8 cellular contexts compared by ENCODE assay signal in genomic region chrX:13101439-13102139, GRCh38. TPM values are rescaled to one million over a fixed set of nuclear protein-coding genes. Genes with fewer than 3 reads are reported as not detected.
DNase-seq lines count a peak whose midpoint lies in the region; ATAC-seq and TF ChIP-seq lines count a peak whose summit lies in the region.

No MANE protein-coding gene starts in this region.

- H3K27ac ChIP-seq in SK-N-SH (ENCODE audit: low read depth in 2 of 2, low read length in 1 of 2) (peak overlapping the region; percentile 72 to 89), uterus (peak overlapping the region; percentile 56 to 75)

- peak overlapping the region; percentile 31; the same call in 1 of the 2 replicates for H2AFZ ChIP-seq in SK-N-SH (ENCODE audit: low read depth)

- H3K4me3 ChIP-seq in SK-N-SH (ENCODE audit: low read depth in 2 of 2, low read length in 1 of 2) (no peak overlapping the region), cardiac fibroblast (replicated peaks in 1 of 2; ENCODE audit: low read depth in 2 of 2, low read length in 2 of 2) (no peak overlapping the region), uterus (no peak overlapping the region)

- no peaks in the 10 kb centered on the region for H3K36me3 ChIP-seq in SK-N-SH (replicated peaks in 1 of 2; ENCODE audit: control insufficient read depth in 1 of 2, insufficient read depth in 2 of 2, low read length in 1 of 2)
- no peaks in the 10 kb centered on the region for H3K36me3 ChIP-seq in uterus

- intact Hi-C loops in uterus (cut with DNase I; ENCODE audit: low total_unique reads) = loop anchor here (10.0 kb wide), 1 partner anchor 127 kb away; the partner anchor contains the start of gene TMSB4X

- peaks cover 7% of the 10 kb centered on the region for H3F3A ChIP-seq in SK-N-SH (replicated peaks; ENCODE audit: insufficient read depth)

- peak overlapping the region; percentile 62 for H3K4me3 Mint-ChIP-seq in memory B cell

- CTCF ChIA-PET in SK-N-SH (lab: Yijun Ruan, JAX) = no interaction called here

- H3K9me2 ChIP-seq in SK-N-SH = no peaks in the 10 kb centered on the region

- peak overlapping the region; percentile 16; the same call in 1 of the 2 replicates for H3K9ac ChIP-seq in SK-N-SH

- peak; percentile 52 for DNase-seq in DMS53 (lab: John Stamatoyannopoulos, UW)
- DNase-seq in DMS53 treated with DMSO at 0.1 percent for 48 hours (lab: John Stamatoyannopoulos, UW; ENCODE audit: unreplicated experiment) = no peak
- DNase-seq in SK-N-SH = no peak
- DNase-seq in cardiac fibroblast (ENCODE audit: low read depth in 2 of 2) = peak; percentile 91 to 94
- DNase-seq in memory B cell (ENCODE audit: low spot score in 2 of 2) = no peak
- peak; percentile 64 to 82 for DNase-seq in uterus

- TF ChIP-seq EP300 in SK-N-SH (IDR thresholded peaks at IDR 0.05; ENCODE audit: borderline replicate concordance in 1 of 2, low read depth in 1 of 2, low read length in 1 of 2) = no peak

- ATAC-seq in memory B cell (ENCODE audit: low read depth) = peak; percentile 67
- no peak for ATAC-seq in HG02852 (IDR thresholded peaks at IDR 0.05; ENCODE audit: unreplicated experiment)
- no peak for ATAC-seq in HG02610 (IDR thresholded peaks at IDR 0.05; ENCODE audit: unreplicated experiment)

- H3K27me3 ChIP-seq in SK-N-SH (ENCODE audit: insufficient read depth) (no peaks in the 10 kb centered on the region), uterus (no peaks in the 10 kb centered on the region)

- TF ChIP-seq CTCF in SK-N-SH (IDR thresholded peaks at IDR 0.05) = no peak
- no peak for TF ChIP-seq CTCF in cardiac fibroblast (IDR thresholded peaks at IDR 0.05; ENCODE audit: low read depth, low read length)
- no peak for TF ChIP-seq CTCF in uterus (IDR thresholded peaks at IDR 0.05)

- peaks cover 15% of the 10 kb centered on the region for H3K4me1 Mint-ChIP-seq in memory B cell

- H3K79me2 ChIP-seq in SK-N-SH (ENCODE audit: insufficient read depth) = no peaks in the 10 kb centered on the region

- no peaks in the 10 kb centered on the region for H3K9me3 Mint-ChIP-seq in memory B cell

- no peaks in the 10 kb centered on the region for H4K20me1 ChIP-seq in SK-N-SH (ENCODE audit: insufficient read depth)

- H3K27ac Mint-ChIP-seq in memory B cell = peak overlapping the region; percentile 85

- WGBS in SK-N-SH (ENCODE audit: low lambda C conversion rate) = 40% methylated on average over 9 of the region's 9 CpGs

- TF ChIP-seq POLR2A in uterus (IDR thresholded peaks at IDR 0.05) = peak in 1 of 2 donors; percentile 22

- peak overlapping the region; percentile 39; the same call in 1 of the 2 replicates for H3K4me2 ChIP-seq in SK-N-SH

- H3K9me3 ChIP-seq in SK-N-SH = no peaks in the 10 kb centered on the region
- no peaks in the 10 kb centered on the region for H3K9me3 ChIP-seq in uterus

- H3K27me3 Mint-ChIP-seq in memory B cell = no peaks in the 10 kb centered on the region

- no peaks in the 10 kb centered on the region for H3K36me3 Mint-ChIP-seq in memory B cell

- POLR2A ChIA-PET in SK-N-SH (lab: Yijun Ruan, JAX) = no interaction called here

- H3K4me1 ChIP-seq in SK-N-SH (ENCODE audit: control insufficient read depth in 1 of 2, insufficient read depth in 2 of 2, low read depth in 1 of 2, low read length in 1 of 2) (peaks cover 0 to 20% of the 10 kb centered on the region in 2 experiments; a peak in 2 of 4 replicates), uterus (peaks cover 0 to 4% of the 10 kb centered on the region in 2 donors)

- TF ChIP-seq RAD21 in SK-N-SH (IDR thresholded peaks at IDR 0.05; ENCODE audit: low read length) = no peak

TF ChIP-seq in SK-N-SH, 30 proteins besides CTCF, POLR2A, EP300 and RAD21 (continues in another document):
- TF ChIP-seq, protein P1, sequence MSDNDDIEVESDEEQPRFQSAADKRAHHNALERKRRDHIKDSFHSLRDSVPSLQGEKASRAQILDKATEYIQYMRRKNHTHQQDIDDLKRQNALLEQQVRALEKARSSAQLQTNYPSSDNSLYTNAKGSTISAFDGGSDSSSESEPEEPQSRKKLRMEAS (IDR thresholded peaks at IDR 0.05; ENCODE audit: low read depth) = peak; percentile 74; the same call in 1 of the 2 replicates
- TF ChIP-seq USF2 (IDR thresholded peaks at IDR 0.05; ENCODE audit: borderline replicate concordance, low read depth, low read length) (no peak), SIN3A (IDR thresholded peaks at IDR 0.05; ENCODE audit: borderline replicate concordance, low read depth, low read length) (no peak), MXI1 (IDR thresholded peaks at IDR 0.05; ENCODE audit: low read depth, low read length) (no peak), RXRA (IDR thresholded peaks at IDR 0.05; ENCODE audit: borderline replicate concordance, low read depth) (peak; percentile 42; the same call in 1 of the 2 replicates), NFIC (IDR thresholded peaks at IDR 0.05; ENCODE audit: borderline replicate concordance) (no peak), EZH2phosphoT487 (IDR thresholded peaks at IDR 0.05; ENCODE audit: borderline replicate concordance, low read depth) (no peak), TEAD4 (IDR thresholded peaks at IDR 0.05; ENCODE audit: borderline replicate concordance, insufficient read depth) (no peak), RCOR1 (IDR thresholded peaks at IDR 0.05; ENCODE audit: low read length) (no peak), CHD2 (IDR thresholded peaks at IDR 0.05; ENCODE audit: low read length, partially characterized antibody) (no peak), ELF1 (IDR thresholded peaks at IDR 0.05) (no peak), RFX5 (IDR thresholded peaks at IDR 0.05; ENCODE audit: low read length) (no peak), PBX3 (IDR thresholded peaks at IDR 0.05) (peak; percentile 39; the same call in 1 of the 2 replicates), NRF1 (IDR thresholded peaks at IDR 0.05; ENCODE audit: low read depth, low read length) (no peak), ZBTB33 (IDR thresholded peaks at IDR 0.05; ENCODE audit: borderline replicate concordance, low read depth) (peak; percentile 30; the same call in 1 of the 2 replicates), FOXJ3 (CRISPR knock-in tag; IDR thresholded peaks at IDR 0.05) (no peak), GATA2 (CRISPR knock-in tag; IDR thresholded peaks at IDR 0.05) (no peak), JUND (IDR thresholded peaks at IDR 0.05) (peak; percentile 74), POLR2AphosphoS5 (IDR thresholded peaks at IDR 0.05; ENCODE audit: low read depth, low read length) (peak; percentile 33; the same call in 1 of the 2 replicates), GABPA (IDR thresholded peaks at IDR 0.05; ENCODE audit: low read depth) (no peak), TAF1 (IDR thresholded peaks at IDR 0.05; ENCODE audit: borderline replicate concordance, low read depth, low read length) (no peak), MEF2A (IDR thresholded peaks at IDR 0.05; ENCODE audit: borderline replicate concordance, low read depth) (peak; percentile 80; the same call in 1 of the 2 replicates), FOSL2 (IDR thresholded peaks at IDR 0.05; ENCODE audit: borderline replicate concordance, low read depth) (peak; percentile 89)
- TF ChIP-seq, protein P2, sequence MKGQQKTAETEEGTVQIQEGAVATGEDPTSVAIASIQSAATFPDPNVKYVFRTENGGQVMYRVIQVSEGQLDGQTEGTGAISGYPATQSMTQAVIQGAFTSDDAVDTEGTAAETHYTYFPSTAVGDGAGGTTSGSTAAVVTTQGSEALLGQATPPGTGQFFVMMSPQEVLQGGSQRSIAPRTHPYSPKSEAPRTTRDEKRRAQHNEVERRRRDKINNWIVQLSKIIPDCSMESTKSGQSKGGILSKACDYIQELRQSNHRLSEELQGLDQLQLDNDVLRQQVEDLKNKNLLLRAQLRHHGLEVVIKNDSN (IDR thresholded peaks at IDR 0.05; ENCODE audit: borderline replicate concordance, low read depth) = no peak

RNA-seq across cellular contexts. Expression of gene FAM9C, which starts 57.2 kb away (rescaled TPM):
- polyA plus RNA-seq in SK-N-SH (2012; rRNA removed) = 1.9 and 2.6 TPM in 2 replicates
- 2.4 and 2.5 TPM in 2 replicates for polyA plus RNA-seq in SK-N-SH (2012; cell fraction: cytosol; rRNA removed)
- 3.1 and 6.2 TPM in 2 replicates for polyA plus RNA-seq in SK-N-SH (2012; cell fraction: nucleus; rRNA removed)
- under 1 TPM in 1 of 4 donors, not detected in 3; 0.07 TPM for total RNA-seq in uterus

Comparison
In these comparisons a context has a peak if more than half of its experiments do, and no peak if none do; other contexts are left out.
1. DNase-seq: peak in DMS53 (single experiment), cardiac fibroblast (2 of 2) and uterus (2 of 2); none in DMS53 treated with DMSO at 0.1 percent for 48 hours (single experiment), SK-N-SH (single experiment) and memory B cell (0 of 2).